Comparison of ENCODE assay signal across 17 cellular contexts in the genomic region with DNA sequence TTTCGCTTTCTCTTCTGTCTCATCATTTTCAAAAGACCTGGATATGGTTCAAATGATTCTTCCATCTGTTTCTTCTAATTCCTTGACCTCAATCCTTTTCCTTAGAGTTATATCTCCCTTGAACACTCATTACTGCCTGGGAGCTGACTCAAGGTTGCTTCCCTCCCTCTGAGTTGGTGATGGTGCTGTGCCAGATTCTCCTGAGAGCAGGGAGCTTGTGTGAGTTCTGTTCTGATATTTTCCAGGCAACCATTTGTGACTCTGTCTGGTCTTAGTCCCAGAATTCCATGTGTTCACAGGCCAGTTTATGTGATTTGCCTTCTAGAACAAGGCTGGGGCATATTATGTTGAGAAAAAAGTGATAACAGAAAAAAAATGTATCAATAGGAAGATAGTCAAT.
A peak's percentile ranks its signal among the peaks of the same experiment; 100 is the strongest.
DNase-seq lines count a peak whose midpoint lies in the region; ATAC-seq and TF ChIP-seq lines count a peak whose summit lies in the region.
"Had no signal": no experiment of that assay in that cellular context is flagged by ENCODE, and none has a peak within 500 bp of the region (broad histone marks: within the 10 kb centered on the region; RNA-seq: fewer than 3 reads in every experiment).

No MANE protein-coding gene starts in this region.

- no peak for ATAC-seq in GM19463 (IDR thresholded peaks at IDR 0.05; ENCODE audit: unreplicated experiment)
- no peak for ATAC-seq in HG02884 (IDR thresholded peaks at IDR 0.05; ENCODE audit: unreplicated experiment)
- ATAC-seq: activated naive CD4-positive, alpha-beta T cell treated with anti-CD3 and anti-CD28 coated beads, Interleukin-2, amount 50 U/mL, for 72 hours; esophagus mucosa; stimulated activated naive CD8-positive, alpha-beta T cell treated with anti-CD3 and anti-CD28 coated beads, Interleukin-15, Interleukin-2, amounts not matched to agents 100 U/mL and 50 U/mL, for 24 hours had no signal

- TF ChIP-seq CTCF in AG09309 (IDR thresholded peaks at IDR 0.05; ENCODE audit: control insufficient read depth, insufficient read depth, low read depth, low read length, missing control alignments) (no peak), astrocyte of the spinal cord (IDR thresholded peaks at IDR 0.05; ENCODE audit: low read depth, low read length) (no peak)

- H3K4me3 ChIP-seq in AG09309 (ENCODE audit: control insufficient read depth, low read depth, low read length) (no peak overlapping the region), astrocyte of the spinal cord (ENCODE audit: low read depth, low read length) (no peak overlapping the region)
- H3K4me3 ChIP-seq: colonic mucosa, skin epidermis had no signal

- in situ Hi-C loops in astrocyte of the spinal cord (cut with HindIII; ENCODE audit: low sequenced_read_pairs): no loop called here

- DNase-seq in AG09309 (ENCODE audit: low read depth): peak; percentile 16
- peak; percentile 19 for DNase-seq in HS-5 (ENCODE audit: low read depth)
- peak; percentile 59 for DNase-seq in astrocyte of the spinal cord (ENCODE audit: low read depth, low spot score)
- peak; percentile 8 for DNase-seq in kidney tubule cell (ENCODE audit: low spot score)
- no peak for DNase-seq in dedifferentiated amniotic fluid mesenchymal stem cell (ENCODE audit: extremely low spot score)
- DNase-seq in activated CD4-positive, alpha-beta T cell treated with anti-CD3 and anti-CD28 coated beads, Interleukin-2, amount 50 U/mL, for 48 hours: no peak
- DNase-seq: activated CD4-positive, alpha-beta T cell treated with anti-CD3 and anti-CD28 coated beads for 4 hours; activated T-cell treated with anti-CD3 and anti-CD28 coated beads for 4 hours; colonic mucosa; NCI-H187 treated with DMSO at 0.1 percent for 48 hours; NCI-H524 treated with DMSO at 0.1 percent for 48 hours; stimulated activated naive CD8-positive, alpha-beta T cell treated with anti-CD3 and anti-CD28 coated beads, Interleukin-15, Interleukin-2, amounts not matched to agents 100 U/mL and 50 U/mL, for 24 hours had no signal

Comparison
In these comparisons a context has a peak if more than half of its experiments do, and no peak if none do; other contexts are left out.
1. DNase-seq: peak in AG09309 (single experiment), HS-5 (single experiment), astrocyte of the spinal cord (single experiment) and kidney tubule cell (single experiment); none in dedifferentiated amniotic fluid mesenchymal stem cell (single experiment) and activated CD4-positive, alpha-beta T cell treated with anti-CD3 and anti-CD28 coated beads, Interleukin-2, amount 50 U/mL, for 48 hours (0 of 2).